In the genomic region with DNA sequence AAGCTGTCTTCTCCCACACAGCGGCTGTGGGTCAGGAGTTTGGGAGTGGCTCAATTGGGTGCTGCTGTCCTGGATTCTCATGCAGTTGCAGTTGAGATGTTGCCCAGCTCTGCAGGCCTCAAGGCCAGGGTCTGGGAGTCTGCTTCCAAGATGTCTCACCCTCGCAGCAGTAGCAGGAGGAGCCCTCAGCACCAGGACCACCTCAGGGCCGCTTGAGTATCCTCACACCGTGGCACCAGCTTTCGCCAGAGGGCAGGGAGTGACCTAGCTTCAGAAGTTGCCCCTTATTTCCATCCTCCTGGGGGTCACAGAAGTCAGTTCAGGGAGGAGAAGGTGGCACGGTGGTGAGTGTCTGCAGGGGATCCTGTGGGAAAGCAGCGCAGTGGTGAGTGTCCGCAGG, we compare ENCODE assay signal across 14 cellular contexts. TPM values are rescaled to one million over a fixed set of nuclear protein-coding genes. Genes with fewer than 3 reads are reported as not detected.
"Had no signal": no experiment of that assay in that cellular context is flagged by ENCODE, and none has a peak within 500 bp of the region (broad histone marks: within the 10 kb centered on the region; RNA-seq: fewer than 3 reads in every experiment).

No MANE protein-coding gene starts in this region.

- H3K9me3 ChIP-seq: ovary, spleen, tibial artery, vagina had no signal

- H3K27me3 ChIP-seq: ovary, spleen, tibial artery, vagina had no signal

- H3K36me3 ChIP-seq: ovary, vagina had no signal

- H3K36me3 Mint-ChIP-seq: activated naive CD4-positive, alpha-beta T cell treated with anti-CD3 and anti-CD28 coated beads, Interleukin-2, amount 50 U/mL, for 72 hours had no signal

- H3K4me3 ChIP-seq: ovary, tibial artery, vagina had no signal

- H3K27ac ChIP-seq: ovary, tibial artery, vagina had no signal

- H3K4me1 ChIP-seq: tibial artery, vagina had no signal

- ATAC-seq: activated CD4-positive, CD25-positive, alpha-beta regulatory T cell treated with anti-CD3 and anti-CD28 coated beads, Interleukin-2, amount 50 U/mL, for 24 hours; activated naive CD4-positive, alpha-beta T cell treated with anti-CD3 and anti-CD28 coated beads, Interleukin-2, amount 50 U/mL, for 72 hours; sciatic nerve had no signal

- H3K27ac Mint-ChIP-seq: activated naive CD4-positive, alpha-beta T cell treated with anti-CD3 and anti-CD28 coated beads, Interleukin-2, amount 50 U/mL, for 72 hours; nephron had no signal

- DNase-seq: activated T-cell treated with anti-CD3 and anti-CD28 coated beads, Interleukin-2, amount 50 U/mL, for 1 hour; effector memory CD4-positive, alpha-beta T cell; foreskin melanocyte; mesendoderm; ovary; spleen; tibial artery had no signal

- H3K9me3 Mint-ChIP-seq: activated naive CD4-positive, alpha-beta T cell treated with anti-CD3 and anti-CD28 coated beads, Interleukin-2, amount 50 U/mL, for 72 hours; nephron had no signal

- H3K4me3 Mint-ChIP-seq: brain, nephron had no signal

- H3K4me1 Mint-ChIP-seq: nephron had no signal

RNA-seq across cellular contexts. Expression of gene ATP4B, which starts 52.5 kb away (rescaled TPM):
- total RNA-seq: activated naive CD4-positive, alpha-beta T cell treated with anti-CD3 and anti-CD28 coated beads, Interleukin-2, amount 50 U/mL, for 72 hours; lower leg skin; sciatic nerve; vagina had no signal
